13 cellular contexts compared by ENCODE assay signal in genomic region chr14:29759521-29760340, GRCh38.
A peak's percentile ranks its signal among the peaks of the same experiment; 100 is the strongest.
DNase-seq lines count a peak whose midpoint lies in the region; ATAC-seq, FAIRE-seq and TF ChIP-seq lines count a peak whose summit lies in the region.
"Had no signal": no experiment of that assay in that cellular context is flagged by ENCODE, and none has a peak within 500 bp of the region (broad histone marks: within the 10 kb centered on the region; RNA-seq: fewer than 3 reads in every experiment).

No MANE protein-coding gene starts in this region.

- no peaks in the 10 kb centered on the region for H4K20me1 ChIP-seq in HepG2 (ENCODE audit: insufficient read depth, low read length)

- no peak overlapping the region for H3K9ac ChIP-seq in HepG2 (ENCODE audit: insufficient read depth, low read depth, low read length)

- H3K4me3 ChIP-seq in GM06990 (replicated peaks; ENCODE audit: low read depth, low read length) (no peak overlapping the region), HepG2 (replicated peaks in 1 of 3; ENCODE audit: insufficient read depth in 1 of 3, low read depth in 2 of 3, low read length in 3 of 3) (no peak overlapping the region)
- H3K4me3 ChIP-seq: coronary artery had no signal

- TF ChIP-seq CTCF in GM06990 (IDR thresholded peaks at IDR 0.05; ENCODE audit: insufficient read depth, low read length, poor library complexity, severe bottlenecking) (no peak), HepG2 (CRISPR knock-in tag; IDR thresholded peaks at IDR 0.05) (no peak)

- H2AFZ ChIP-seq in HepG2 (ENCODE audit: low read length) = no peak overlapping the region

- FAIRE-seq in GM12892 (lab: Jason Lieb, UNC) (no peak), HepG2 (lab: Jason Lieb, UNC) (no peak)

- WGBS in HepG2 (ENCODE audit: low lambda C conversion rate) = 42% methylated on average over 6 of the region's 6 CpGs

- POLR2A ChIA-PET in HepG2 (lab: Yijun Ruan, JAX) = no interaction called here

- DNase-seq in GM06990 (ENCODE audit: extremely low read depth, insufficient read length) (peak; percentile 6), SK-MEL-5 (ENCODE audit: low read depth, low spot score) (peak; percentile 77), GM12892 (ENCODE audit: insufficient read length) (no peak), NCI-H1048 (lab: John Stamatoyannopoulos, UW) (no peak), HepG2 (ENCODE audit: low spot score) (no peak), NK-92 (lab: John Stamatoyannopoulos, UW; ENCODE audit: unreplicated experiment) (no peak)
- DNase-seq: activated naive CD4-positive, alpha-beta T cell; H9; stimulated activated naive CD8-positive, alpha-beta T cell treated with anti-CD3 and anti-CD28 coated beads, Interleukin-15, Interleukin-2, amounts not matched to agents 100 U/mL and 50 U/mL, for 24 hours had no signal

- H3K79me2 ChIP-seq in HepG2 (ENCODE audit: insufficient read depth, low read length) = no peaks in the 10 kb centered on the region

- H3K4me2 ChIP-seq in HepG2 (ENCODE audit: low read depth, low read length) = no peak overlapping the region

- TF ChIP-seq EP300 in HepG2 (IDR thresholded peaks at IDR 0.05; ENCODE audit: low read depth in 2 of 2, low read length in 2 of 2) (no peak), HepG2 (CRISPR knock-in tag; IDR thresholded peaks at IDR 0.05; ENCODE audit: borderline replicate concordance) (no peak)

- H3K27me3 ChIP-seq in GM06990 (replicated peaks; ENCODE audit: control insufficient read depth, insufficient read depth, low read length) = no peaks in the 10 kb centered on the region
- no peaks in the 10 kb centered on the region for H3K27me3 ChIP-seq in HepG2 (ENCODE audit: control insufficient read depth in 1 of 2, insufficient read depth in 2 of 2, low read length in 2 of 2)

- in situ Hi-C loops in SK-MEL-5 (cut with HindIII; ENCODE audit: low pct_unique_long_range_greater_than_20kb, low sequenced_read_pairs) = no loop called here
- in situ Hi-C loops in HepG2 (cut with HindIII; ENCODE audit: extremely low pct_ligation_motif_present, low pct_unique_long_range_greater_than_20kb) = no loop called here

- no peak for TF ChIP-seq POLR2A in GM12892 (IDR thresholded peaks at IDR 0.05; ENCODE audit: low read depth, low read length)
- no peak for TF ChIP-seq POLR2A in HepG2 (IDR thresholded peaks at IDR 0.05; ENCODE audit: insufficient read depth in 1 of 2, low read depth in 2 of 2, low read length in 2 of 2)

- CTCF ChIA-PET in HepG2 (lab: Yijun Ruan, JAX; ENCODE audit: low intra/inter-chr PET ratio, low total read pairs) = no interaction called here

- peaks cover 92% of the 10 kb centered on the region for H3K9me3 ChIP-seq in HepG2 (ENCODE audit: low read length)

- H3K36me3 ChIP-seq in GM06990 (ENCODE audit: control insufficient read depth, insufficient read depth, low read length) = no peaks in the 10 kb centered on the region
- no peaks in the 10 kb centered on the region for H3K36me3 ChIP-seq in HepG2 (replicated peaks in 1 of 2; ENCODE audit: control insufficient read depth in 1 of 2, insufficient read depth in 2 of 2, low read length in 2 of 2)

- BruUV-seq in HepG2 (replicated peaks; lab: Mats Ljungman, UMichigan) = no TSS peak

- no peak for TF ChIP-seq RAD21 in HepG2 (CRISPR knock-in tag; IDR thresholded peaks at IDR 0.05)

- H3K27ac ChIP-seq in HepG2 (ENCODE audit: extremely low read length, insufficient read depth, low read length) = no peak overlapping the region
- H3K27ac ChIP-seq: coronary artery had no signal

- ATAC-seq in GM21423 (IDR thresholded peaks at IDR 0.05; ENCODE audit: unreplicated experiment) (peak; percentile 87), HG03095 (IDR thresholded peaks at IDR 0.05; ENCODE audit: unreplicated experiment) (peak; percentile 82), HepG2 (no peak)
- ATAC-seq: Panc1; stimulated activated naive CD8-positive, alpha-beta T cell treated with anti-CD3 and anti-CD28 coated beads, Interleukin-15, Interleukin-2, amounts not matched to agents 100 U/mL and 50 U/mL, for 24 hours had no signal

- intact Hi-C loops in HepG2 (cut with micrococcal nuclease; ENCODE audit: unreplicated experiment) = no loop called here

- no peaks in the 10 kb centered on the region for H3K4me1 ChIP-seq in HepG2 (ENCODE audit: insufficient read depth, low read length)

TF ChIP-seq in HepG2, 621 proteins besides CTCF, POLR2A, EP300 and RAD21:
- TF ChIP-seq RFX5 (IDR thresholded peaks at IDR 0.05; ENCODE audit: low read depth, low read length) (no peak), SMYD3 (CRISPR knock-in tag; IDR thresholded peaks at IDR 0.05) (no peak), ZMYM2 (CRISPR knock-in tag; IDR thresholded peaks at IDR 0.05) (no peak), MLX (CRISPR knock-in tag; IDR thresholded peaks at IDR 0.05) (no peak), E2F1 (CRISPR knock-in tag; IDR thresholded peaks at IDR 0.05) (no peak), SRF (IDR thresholded peaks at IDR 0.05; ENCODE audit: low read depth, low read length) (no peak), ZNF776 (CRISPR knock-in tag; IDR thresholded peaks at IDR 0.05) (no peak), MXD3 (CRISPR knock-in tag; IDR thresholded peaks at IDR 0.05) (no peak), TSC22D2 (CRISPR knock-in tag; IDR thresholded peaks at IDR 0.05; ENCODE audit: borderline replicate concordance) (no peak), RELA (CRISPR knock-in tag; IDR thresholded peaks at IDR 0.05) (no peak), ZNF441 (CRISPR knock-in tag; IDR thresholded peaks at IDR 0.05; ENCODE audit: borderline replicate concordance) (no peak), PLRG1 (conservative IDR thresholded peaks at IDR 0.05) (no peak), CBX1 (IDR thresholded peaks at IDR 0.05; ENCODE audit: low read depth) (no peak), ATF1 (CRISPR knock-in tag; IDR thresholded peaks at IDR 0.05) (no peak), TRAFD1 (CRISPR knock-in tag; IDR thresholded peaks at IDR 0.05; ENCODE audit: borderline replicate concordance) (no peak)

Comparison
In these comparisons a context has a peak if more than half of its experiments do, and no peak if none do; other contexts are left out.
1. DNase-seq: peak in GM06990 (single experiment) and SK-MEL-5 (single experiment); none in GM12892 (single experiment), NCI-H1048 (single experiment), HepG2 (single experiment) and NK-92 (single experiment).